Comparison of ENCODE assay signal across 1 cellular context in genomic region chr18:49227456-49227855, GRCh38.
TF ChIP-seq lines count a peak whose summit lies in the region.

No MANE protein-coding gene starts in this region.

TF ChIP-seq in HepG2, 621 proteins besides CTCF, POLR2A, EP300 and RAD21 (continued from another document):
- TF ChIP-seq E2F5 (CRISPR knock-in tag; conservative IDR thresholded peaks at IDR 0.05) (no peak), CHD4 (IDR thresholded peaks at IDR 0.05; ENCODE audit: borderline replicate concordance, low read length) (no peak), ZBTB44 (CRISPR knock-in tag; IDR thresholded peaks at IDR 0.05) (no peak), ZNF350 (CRISPR knock-in tag; IDR thresholded peaks at IDR 0.05; ENCODE audit: borderline replicate concordance, low read depth) (no peak), ZNF207 (IDR thresholded peaks at IDR 0.05; ENCODE audit: borderline replicate concordance) (no peak), KMT2A (CRISPR knock-in tag; IDR thresholded peaks at IDR 0.05) (no peak), SKIL (CRISPR knock-in tag; IDR thresholded peaks at IDR 0.05; ENCODE audit: borderline replicate concordance) (no peak), JUN (CRISPR knock-in tag; IDR thresholded peaks at IDR 0.05) (no peak)
